In the genomic region with DNA sequence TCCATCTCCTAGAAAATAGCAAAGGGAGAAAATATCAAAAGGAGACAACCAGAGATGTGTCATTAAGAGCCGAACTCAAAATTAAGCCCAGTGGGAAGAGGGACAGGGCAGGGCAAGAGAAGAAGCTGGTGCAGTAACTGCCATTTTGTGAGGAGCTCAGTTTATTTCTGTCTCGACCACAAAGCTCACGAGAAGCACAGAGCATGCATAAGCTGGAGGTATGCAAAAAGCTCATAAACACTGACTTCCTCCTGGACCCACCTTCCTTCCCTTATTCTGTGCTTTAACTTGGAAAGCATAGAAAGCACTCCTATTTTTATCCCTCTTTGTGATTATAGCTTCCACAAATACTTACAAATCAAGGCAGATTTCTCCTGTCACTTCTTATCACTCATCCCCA, we compare ENCODE assay signal across 1 cellular context.
TF ChIP-seq lines count a peak whose summit lies in the region.

No MANE protein-coding gene starts in this region.

TF ChIP-seq in IMR-90, 13 proteins besides CTCF, POLR2A, EP300 and RAD21:
- no peak for TF ChIP-seq BHLHE40 (IDR thresholded peaks at IDR 0.05; ENCODE audit: low read depth, low read length)
TF ChIP-seq in IMR-90: peak in this region for 0.
